Comparison of ENCODE assay signal across 13 cellular contexts in genomic region chr7:46565712-46566111, GRCh38.
"Had no signal": no experiment of that assay in that cellular context is flagged by ENCODE, and none has a peak within 500 bp of the region (broad histone marks: within the 10 kb centered on the region; RNA-seq: fewer than 3 reads in every experiment).

No MANE protein-coding gene starts in this region.

- H3K4me1 ChIP-seq: pancreas had no signal

- DNase-seq: activated CD4-positive, alpha-beta memory T cell treated with anti-CD3 and anti-CD28 coated beads for 36 hours; activated CD4-positive, alpha-beta T cell treated with anti-CD3 and anti-CD28 coated beads for 36 hours; amniotic stem cell; dorsolateral prefrontal cortex; endodermal cell; erythroblast; kidney; naive B cell; pancreas; stimulated activated CD4-positive, alpha-beta T cell treated with anti-CD3 and anti-CD28 coated beads, Interleukin-4, amount 100 ng/mL, for 4 hours; T-cell had no signal

- H3K4me3 ChIP-seq: dorsolateral prefrontal cortex, mucosa of descending colon, pancreas, SK-N-MC had no signal

- H3K27me3 ChIP-seq: dorsolateral prefrontal cortex, pancreas had no signal

- H3K9me3 ChIP-seq: mucosa of descending colon, pancreas had no signal

- H3K36me3 ChIP-seq: pancreas had no signal

- H3K27ac ChIP-seq: dorsolateral prefrontal cortex, pancreas, SK-N-MC had no signal
